1 cellular context compared by ENCODE assay signal in genomic region chr18:63676927-63677326, GRCh38.
TF ChIP-seq lines count a peak whose summit lies in the region.

No MANE protein-coding gene starts in this region.

TF ChIP-seq in HepG2, 621 proteins besides CTCF, POLR2A, EP300 and RAD21:
- TF ChIP-seq ZNF274 (CRISPR knock-in tag; IDR thresholded peaks at IDR 0.05) (no peak), ZFX (CRISPR knock-in tag; IDR thresholded peaks at IDR 0.05; ENCODE audit: low read depth) (no peak), GTF2F1 (IDR thresholded peaks at IDR 0.05; ENCODE audit: low read length) (no peak), ZBTB49 (CRISPR knock-in tag; IDR thresholded peaks at IDR 0.05; ENCODE audit: borderline replicate concordance) (no peak), TBX2 (CRISPR knock-in tag; IDR thresholded peaks at IDR 0.05; ENCODE audit: borderline replicate concordance) (no peak), MAFF (IDR thresholded peaks at IDR 0.05; ENCODE audit: low read depth, low read length) (peak; percentile 74), TERF1 (CRISPR knock-in tag; IDR thresholded peaks at IDR 0.05) (no peak), ZBTB40 (IDR thresholded peaks at IDR 0.05) (no peak), ZBTB40 (CRISPR knock-in tag; IDR thresholded peaks at IDR 0.05) (no peak), ZZZ3 (CRISPR knock-in tag; IDR thresholded peaks at IDR 0.05; ENCODE audit: borderline replicate concordance) (no peak), SKI (IDR thresholded peaks at IDR 0.05; ENCODE audit: partially characterized antibody) (no peak), MAFK (conservative IDR thresholded peaks at IDR 0.05 in 1 of 2, IDR thresholded peaks at IDR 0.05 in 1 of 2; ENCODE audit: low read length in 2 of 2) (peak; percentile 78 to 84), NFRKB (IDR thresholded peaks at IDR 0.05) (no peak), AFF4 (CRISPR knock-in tag; IDR thresholded peaks at IDR 0.05) (no peak)
- TF ChIP-seq, protein P1, sequence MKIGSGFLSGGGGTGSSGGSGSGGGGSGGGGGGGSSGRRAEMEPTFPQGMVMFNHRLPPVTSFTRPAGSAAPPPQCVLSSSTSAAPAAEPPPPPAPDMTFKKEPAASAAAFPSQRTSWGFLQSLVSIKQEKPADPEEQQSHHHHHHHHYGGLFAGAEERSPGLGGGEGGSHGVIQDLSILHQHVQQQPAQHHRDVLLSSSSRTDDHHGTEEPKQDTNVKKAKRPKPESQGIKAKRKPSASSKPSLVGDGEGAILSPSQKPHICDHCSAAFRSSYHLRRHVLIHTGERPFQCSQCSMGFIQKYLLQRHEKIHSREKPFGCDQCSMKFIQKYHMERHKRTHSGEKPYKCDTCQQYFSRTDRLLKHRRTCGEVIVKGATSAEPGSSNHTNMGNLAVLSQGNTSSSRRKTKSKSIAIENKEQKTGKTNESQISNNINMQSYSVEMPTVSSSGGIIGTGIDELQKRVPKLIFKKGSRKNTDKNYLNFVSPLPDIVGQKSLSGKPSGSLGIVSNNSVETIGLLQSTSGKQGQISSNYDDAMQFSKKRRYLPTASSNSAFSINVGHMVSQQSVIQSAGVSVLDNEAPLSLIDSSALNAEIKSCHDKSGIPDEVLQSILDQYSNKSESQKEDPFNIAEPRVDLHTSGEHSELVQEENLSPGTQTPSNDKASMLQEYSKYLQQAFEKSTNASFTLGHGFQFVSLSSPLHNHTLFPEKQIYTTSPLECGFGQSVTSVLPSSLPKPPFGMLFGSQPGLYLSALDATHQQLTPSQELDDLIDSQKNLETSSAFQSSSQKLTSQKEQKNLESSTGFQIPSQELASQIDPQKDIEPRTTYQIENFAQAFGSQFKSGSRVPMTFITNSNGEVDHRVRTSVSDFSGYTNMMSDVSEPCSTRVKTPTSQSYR (CRISPR knock-in tag; IDR thresholded peaks at IDR 0.05; ENCODE audit: borderline replicate concordance) = no peak
- TF ChIP-seq, protein P2, sequence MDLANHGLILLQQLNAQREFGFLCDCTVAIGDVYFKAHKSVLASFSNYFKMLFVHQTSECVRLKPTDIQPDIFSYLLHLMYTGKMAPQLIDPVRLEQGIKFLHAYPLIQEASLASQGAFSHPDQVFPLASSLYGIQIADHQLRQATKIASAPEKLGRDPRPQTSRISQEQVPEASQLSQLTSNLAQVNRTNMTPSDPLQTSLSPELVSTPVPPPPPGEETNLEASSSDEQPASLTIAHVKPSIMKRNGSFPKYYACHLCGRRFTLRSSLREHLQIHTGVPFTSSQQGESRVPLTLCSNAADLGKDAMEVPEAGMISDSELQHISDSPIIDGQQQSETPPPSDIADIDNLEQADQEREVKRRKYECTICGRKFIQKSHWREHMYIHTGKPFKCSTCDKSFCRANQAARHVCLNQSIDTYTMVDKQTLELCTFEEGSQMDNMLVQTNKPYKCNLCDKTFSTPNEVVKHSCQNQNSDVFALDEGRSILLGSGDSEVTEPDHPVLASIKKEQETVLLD (CRISPR knock-in tag; IDR thresholded peaks at IDR 0.05; ENCODE audit: low read depth) = no peak
